Comparison of ENCODE assay signal across 8 cellular contexts in the genomic region with DNA sequence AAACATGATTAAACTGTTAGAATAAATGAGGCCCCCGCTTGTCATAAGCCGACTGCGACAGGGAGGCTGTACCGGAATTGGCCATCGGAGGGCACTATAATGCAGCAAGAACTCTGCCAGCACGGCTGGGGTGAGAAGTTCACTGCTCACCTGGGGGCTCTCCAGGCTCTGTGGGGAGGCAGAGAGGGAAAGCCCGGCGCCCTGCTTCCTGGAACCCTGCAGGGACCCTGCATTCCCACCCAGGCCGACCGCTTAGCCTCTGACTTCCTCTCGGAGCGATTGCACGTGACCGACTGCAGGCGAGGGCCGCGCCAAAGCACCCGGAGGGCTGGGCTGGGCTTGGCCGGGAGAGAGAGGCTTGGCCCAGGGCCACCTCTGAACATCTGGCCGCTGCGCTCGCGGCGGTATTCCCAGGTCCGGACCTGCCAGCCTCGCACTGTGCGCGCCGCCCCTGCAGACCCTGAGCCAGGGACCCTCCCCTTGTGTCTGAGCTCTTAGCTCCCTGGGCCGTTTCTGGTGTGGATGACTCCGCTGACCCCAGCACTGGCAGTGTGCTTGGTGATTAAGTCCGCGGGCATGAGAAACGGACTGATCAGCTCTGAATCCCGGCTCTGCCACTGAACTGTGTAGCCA. TPM values are rescaled to one million over a fixed set of nuclear protein-coding genes. Genes with fewer than 3 reads are reported as not detected.
DNase-seq lines count a peak whose midpoint lies in the region; ATAC-seq and TF ChIP-seq lines count a peak whose summit lies in the region.

No MANE protein-coding gene starts in this region.

- ATAC-seq in HG02642 (IDR thresholded peaks at IDR 0.05; ENCODE audit: poor library complexity, unreplicated experiment): peak; percentile 92

- peak; percentile 93 for DNase-seq in NCI-H1105 (lab: John Stamatoyannopoulos, UW)
- peak; percentile 39 for DNase-seq in SKM-1 treated with dmso at 0.1 percent for 144 hours (lab: John Stamatoyannopoulos, UW; ENCODE audit: unreplicated experiment)
- DNase-seq in activated naive CD8-positive, alpha-beta T cell treated with anti-CD3 and anti-CD28 coated beads for 36 hours: peak; percentile 79
- peak; percentile 88 for DNase-seq in cardiac septum (ENCODE audit: low spot score)
- peak; percentile 38 to 94 (median 74) for DNase-seq in posterior cingulate gyrus
- peak; percentile 84 for DNase-seq in type B pancreatic cell (ENCODE audit: extremely low spot score, unreplicated experiment)

- peaks cover 7% of the 10 kb centered on the region for H3K4me1 Mint-ChIP-seq in activated naive CD8-positive, alpha-beta T cell treated with anti-CD3 and anti-CD28 coated beads for 36 hours
- peaks cover 18% of the 10 kb centered on the region for H3K4me1 Mint-ChIP-seq in type B pancreatic cell (ENCODE audit: unreplicated experiment)

- intact Hi-C loops in cardiac septum (cut with DNase I) (loop anchor here (2.0 to 10.0 kb wide), 5 partner anchors 30 to 682 kb away; a partner anchor contains a TSS), posterior cingulate gyrus (cut with DNase I) (loop anchor here (10.0 kb wide), 1 partner anchor 408 kb away; a partner anchor contains a TSS)

- no peaks in the 10 kb centered on the region for H3K36me3 Mint-ChIP-seq in activated naive CD8-positive, alpha-beta T cell treated with anti-CD3 and anti-CD28 coated beads for 36 hours
- H3K36me3 Mint-ChIP-seq in type B pancreatic cell: no peaks in the 10 kb centered on the region

- no peaks in the 10 kb centered on the region for H3K27me3 Mint-ChIP-seq in activated naive CD8-positive, alpha-beta T cell treated with anti-CD3 and anti-CD28 coated beads for 36 hours
- H3K27me3 Mint-ChIP-seq in type B pancreatic cell: peaks cover 37% of the 10 kb centered on the region

- TF ChIP-seq CTCF in GM12801 (IDR thresholded peaks at IDR 0.05; ENCODE audit: extremely low read depth, insufficient read length) (peak; percentile 30), type B pancreatic cell (conservative IDR thresholded peaks at IDR 0.05) (peak; percentile 98)

- H3K27ac Mint-ChIP-seq in activated naive CD8-positive, alpha-beta T cell treated with anti-CD3 and anti-CD28 coated beads for 36 hours: peak overlapping the region; percentile 38
- H3K27ac Mint-ChIP-seq in type B pancreatic cell: no peak overlapping the region

- no peaks in the 10 kb centered on the region for H3K9me3 Mint-ChIP-seq in activated naive CD8-positive, alpha-beta T cell treated with anti-CD3 and anti-CD28 coated beads for 36 hours
- H3K9me3 Mint-ChIP-seq in type B pancreatic cell: no peaks in the 10 kb centered on the region

- H3K4me3 Mint-ChIP-seq in activated naive CD8-positive, alpha-beta T cell treated with anti-CD3 and anti-CD28 coated beads for 36 hours: no peak overlapping the region
- peak overlapping the region; percentile 81 for H3K4me3 Mint-ChIP-seq in type B pancreatic cell

RNA-seq across cellular contexts. Expression of a gene that starts 26.2 kb away (rescaled TPM):
- not detected for total RNA-seq in activated naive CD8-positive, alpha-beta T cell treated with anti-CD3 and anti-CD28 coated beads for 36 hours
- total RNA-seq in cardiac septum (not detected), type B pancreatic cell (ENCODE audit: low replicate concordance) (not detected in 2 replicates)

Comparison
In these comparisons a context has a peak if more than half of its experiments do, and no peak if none do; other contexts are left out.
1. Peak in every context shown above with its lines: DNase-seq and ATAC-seq.
2. DNase-seq: peak in every context shown above with its lines; median percentile 93 in NCI-H1105; 88 in cardiac septum; 84 in type B pancreatic cell; 79 in activated naive CD8-positive, alpha-beta T cell treated with anti-CD3 and anti-CD28 coated beads for 36 hours; 74 in posterior cingulate gyrus; 39 in SKM-1 treated with dmso at 0.1 percent for 144 hours.